In the genomic region with DNA sequence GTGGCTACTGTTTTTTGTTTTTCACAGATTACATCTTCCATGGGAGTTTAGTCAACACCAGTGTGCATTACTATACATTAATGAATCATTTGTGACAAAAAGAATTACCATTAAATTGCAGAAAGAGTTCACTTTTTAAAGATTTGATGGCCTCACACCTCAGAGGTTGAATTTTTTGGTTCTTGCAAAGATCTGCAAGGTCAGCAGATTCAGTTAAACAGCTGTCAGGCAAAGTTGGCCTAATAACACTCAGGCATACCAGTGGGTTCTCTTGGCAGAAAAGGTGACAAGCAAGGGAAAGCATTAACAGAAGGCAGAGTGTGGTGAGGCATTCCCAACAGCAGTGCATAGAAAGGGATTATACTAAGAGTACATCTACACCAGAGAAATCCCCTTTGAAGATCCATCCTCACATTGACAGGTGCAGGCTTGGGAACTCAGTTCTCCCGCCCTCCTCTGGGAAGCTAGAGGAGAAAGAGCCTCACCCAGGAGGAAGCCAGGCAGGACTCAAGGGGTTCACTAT, we compare ENCODE assay signal across 18 cellular contexts. TPM values are rescaled to one million over a fixed set of nuclear protein-coding genes. Genes with fewer than 3 reads are reported as not detected.
A peak's percentile ranks its signal among the peaks of the same experiment; 100 is the strongest.
DNase-seq lines count a peak whose midpoint lies in the region; ATAC-seq, FAIRE-seq and TF ChIP-seq lines count a peak whose summit lies in the region.
"Had no signal": no experiment of that assay in that cellular context is flagged by ENCODE, and none has a peak within 500 bp of the region (broad histone marks: within the 10 kb centered on the region; RNA-seq: fewer than 3 reads in every experiment).

No MANE protein-coding gene starts in this region.

- H3K36me3 ChIP-seq in IMR-90 (ENCODE audit: control insufficient read depth, insufficient read depth, low read length) (no peaks in the 10 kb centered on the region), H1 (ENCODE audit: control insufficient read depth in 2 of 4, insufficient read depth in 4 of 4, low read length in 3 of 4) (no peaks in the 10 kb centered on the region)
- H3K36me3 ChIP-seq: HAP-1 had no signal

- no peaks in the 10 kb centered on the region for H4K20me1 ChIP-seq in IMR-90 (ENCODE audit: insufficient read depth, low read length)
- H4K20me1 ChIP-seq in H1 (replicated peaks in 1 of 2; ENCODE audit: control insufficient read depth in 1 of 2, insufficient read depth in 2 of 2, low read length in 2 of 2) = no peaks in the 10 kb centered on the region

- no TSS peak for BruUV-seq in IMR-90 (replicated peaks; lab: Mats Ljungman, UMichigan)

- H2BK20ac ChIP-seq in IMR-90 (ENCODE audit: low read depth, low read length) (no peak overlapping the region), H1 (ENCODE audit: low read length) (no peak overlapping the region)

- H3K14ac ChIP-seq in IMR-90 (replicated peaks; ENCODE audit: low read depth, low read length) (0 out of 2 replicates have a peak overlapping the region, but pooled peaks have one; percentile 8), H1 (ENCODE audit: insufficient read length) (no peak overlapping the region)

- H4K91ac ChIP-seq in IMR-90 (ENCODE audit: insufficient read depth, low read depth, low read length) = no peak overlapping the region; the same call in 1 of the 2 replicates
- no peak overlapping the region for H4K91ac ChIP-seq in H1 (replicated peaks; ENCODE audit: insufficient read length, low read length)

- H3K27me3 ChIP-seq in IMR-90 (ENCODE audit: control insufficient read depth, insufficient read depth, low read length) (no peaks in the 10 kb centered on the region), H1 (replicated peaks in 1 of 4; ENCODE audit: control insufficient read depth in 3 of 4, extremely low read depth in 1 of 4, insufficient read depth in 3 of 4, low read length in 3 of 4) (no peaks in the 10 kb centered on the region)

- no peak overlapping the region for H3K4me2 ChIP-seq in A549
- no peak overlapping the region for H3K4me2 ChIP-seq in IMR-90 (ENCODE audit: low read depth, low read length)
- H3K4me2 ChIP-seq in H1 (ENCODE audit: insufficient read depth in 1 of 2, low read depth in 2 of 2, low read length in 2 of 2) = no peak overlapping the region

- no peak overlapping the region for H2AK5ac ChIP-seq in IMR-90 (ENCODE audit: low read depth, low read length)
- H2AK5ac ChIP-seq in H1 (ENCODE audit: low read depth, low read length) = no peak overlapping the region

- no peak overlapping the region for H3K56ac ChIP-seq in IMR-90 (ENCODE audit: extremely low read depth, insufficient read depth, low read length)
- no peak overlapping the region for H3K56ac ChIP-seq in H1 (replicated peaks; ENCODE audit: insufficient read length, low read depth, low read length)

- H3K27ac ChIP-seq in A549 (no peak overlapping the region), IMR-90 (ENCODE audit: insufficient read depth, low read length) (no peak overlapping the region), H1 (ENCODE audit: low read depth, low read length) (no peak overlapping the region)

- no peak overlapping the region for H2BK12ac ChIP-seq in H1 (ENCODE audit: low read depth, low read length)

- no peak for DNase-seq in A549 (ENCODE audit: low read depth in 1 of 2, low spot score in 1 of 2)
- no peak for DNase-seq in IMR-90
- peak; percentile 91 to 98 for DNase-seq in NCI-H524 (lab: John Stamatoyannopoulos, UW)
- DNase-seq in H1 (ENCODE audit: low read depth in 1 of 2, low spot score in 2 of 2) = no peak
- DNase-seq in SIG-M5 (lab: John Stamatoyannopoulos, UW) = no peak
- no peak for DNase-seq in foreskin melanocyte
- no peak for DNase-seq in KG1 (lab: John Stamatoyannopoulos, UW)
- DNase-seq: C1 segment of cervical spinal cord; Calu3; CD4-positive, alpha-beta T cell; DMS153; DND-41; GDM1; GOT3 had no signal

- no peak for TF ChIP-seq EP300 in A549 (IDR thresholded peaks at IDR 0.05)
- no peak for TF ChIP-seq EP300 in H1 (IDR thresholded peaks at IDR 0.05; ENCODE audit: borderline replicate concordance in 1 of 2, low read depth in 2 of 2, low read length in 2 of 2)

- H2BK120ac ChIP-seq in IMR-90 (ENCODE audit: low read depth, low read length) (peak overlapping the region; percentile 40; the same call in 1 of the 2 replicates), H1 (replicated peaks; ENCODE audit: low read depth, low read length) (no peak overlapping the region)

- TF ChIP-seq POLR2A in A549 (IDR thresholded peaks at IDR 0.05; ENCODE audit: low read length) (no peak), IMR-90 (IDR thresholded peaks at IDR 0.05; ENCODE audit: low read depth, low read length) (no peak), H1 (IDR thresholded peaks at IDR 0.05; ENCODE audit: control extremely low read depth in 1 of 2, low read depth in 2 of 2, low read length in 2 of 2) (no peak)

- ATAC-seq in A549 = no peak
- ATAC-seq in IMR-90 (ENCODE audit: low read depth) = no peak
- ATAC-seq in HG02981 (IDR thresholded peaks at IDR 0.05; ENCODE audit: unreplicated experiment) = no peak

- H2AFZ ChIP-seq in IMR-90 (replicated peaks; ENCODE audit: low read length, poor library complexity) = no peak overlapping the region
- H2AFZ ChIP-seq in H1 (ENCODE audit: low read length) = no peak overlapping the region

- TF ChIP-seq CTCF in A549 (IDR thresholded peaks at IDR 0.05) (no peak), IMR-90 (conservative IDR thresholded peaks at IDR 0.05; ENCODE audit: low read depth, low read length) (no peak), H1 (IDR thresholded peaks at IDR 0.05; ENCODE audit: control extremely low read depth in 1 of 3, insufficient read depth in 1 of 3, low read depth in 1 of 3, low read length in 3 of 3) (no peak)

- H2AK9ac ChIP-seq in IMR-90 (replicated peaks; ENCODE audit: low read depth, low read length, poor library complexity) = no peak overlapping the region

- H4K5ac ChIP-seq in IMR-90 (ENCODE audit: low read depth, low read length) = no peak overlapping the region
- no peak overlapping the region for H4K5ac ChIP-seq in H1 (ENCODE audit: insufficient read length, low read depth, low read length)

- no peak overlapping the region for H2BK15ac ChIP-seq in IMR-90 (ENCODE audit: low read depth, low read length)
- H2BK15ac ChIP-seq in H1 (ENCODE audit: low read length) = no peak overlapping the region

- in situ Hi-C loops in IMR-90 (cut with MboI; ENCODE audit: low sequenced_read_pairs) = no loop called here

- H3K23ac ChIP-seq in IMR-90 (ENCODE audit: low read depth, low read length) (no peak overlapping the region), H1 (ENCODE audit: insufficient read length) (no peak overlapping the region)

- H3K18ac ChIP-seq in IMR-90 (ENCODE audit: low read depth, low read length) (no peak overlapping the region), H1 (ENCODE audit: extremely low read depth, low read length) (no peak overlapping the region)

- peaks cover 6% of the 10 kb centered on the region; the same call in 1 of the 2 replicates for H3K9me1 ChIP-seq in IMR-90 (ENCODE audit: insufficient read depth, low read length)

- no peak for TF ChIP-seq RAD21 in A549 (conservative IDR thresholded peaks at IDR 0.05 in 1 of 2, IDR thresholded peaks at IDR 0.05 in 1 of 2)
- TF ChIP-seq RAD21 in IMR-90 (IDR thresholded peaks at IDR 0.05; ENCODE audit: low read length) = no peak
- TF ChIP-seq RAD21 in H1 (IDR thresholded peaks at IDR 0.05 in 1 of 2, conservative IDR thresholded peaks at IDR 0.05 in 1 of 2; ENCODE audit: low read depth in 2 of 2, low read length in 2 of 2) = no peak

- no peak for FAIRE-seq in A549 (lab: Jason Lieb, UNC)
- no peak for FAIRE-seq in H1 (lab: Jason Lieb, UNC)
- FAIRE-seq: GM12892 had no signal

- intact Hi-C loops in IMR-90 (cut with micrococcal nuclease) = no loop called here

- H2BK5ac ChIP-seq in IMR-90 (ENCODE audit: low read depth, low read length, poor library complexity, severe bottlenecking) = no peak overlapping the region
- no peak overlapping the region for H2BK5ac ChIP-seq in H1 (ENCODE audit: low read depth, low read length)

- H4K8ac ChIP-seq in IMR-90 (ENCODE audit: low read depth in 2 of 2, low read length in 2 of 2) (no peak overlapping the region), H1 (ENCODE audit: extremely low read depth, insufficient read depth, low read length) (no peak overlapping the region)

- H3K9me3 ChIP-seq in A549 (no peaks in the 10 kb centered on the region), IMR-90 (ENCODE audit: control insufficient read depth, insufficient read depth, low read length) (no peaks in the 10 kb centered on the region), H1 (ENCODE audit: insufficient read depth in 2 of 2, low read depth in 1 of 2, low read length in 1 of 2) (no peaks in the 10 kb centered on the region)
- H3K9me3 ChIP-seq: HAP-1 had no signal

- H3K9ac ChIP-seq in IMR-90 (ENCODE audit: low read depth, low read length) = no peak overlapping the region
- H3K9ac ChIP-seq in H1 (replicated peaks in 1 of 4; ENCODE audit: extremely low read depth in 1 of 4, low read depth in 3 of 4, low read length in 3 of 4) = no peak overlapping the region

- no peak overlapping the region; the same call in 1 of the 2 replicates for H3K4ac ChIP-seq in IMR-90 (ENCODE audit: low read depth, low read length)
- no peak overlapping the region for H3K4ac ChIP-seq in H1 (replicated peaks; ENCODE audit: insufficient read length, low read depth, low read length)

- dilution Hi-C loops in IMR-90 (cut with HindIII; ENCODE audit: low sequenced_read_pairs, unreplicated experiment) = no loop called here

- POLR2A ChIA-PET in A549 (lab: Yijun Ruan, JAX) = no interaction called here
- POLR2A ChIA-PET in IMR-90 (lab: Charles Lee; ENCODE audit: unreplicated experiment) = no interaction called here
- POLR2A ChIA-PET in H1 (lab: Charles Lee; ENCODE audit: partially characterized antibody) = no interaction called here

- H3K79me1 ChIP-seq in IMR-90 (ENCODE audit: low read depth in 1 of 2, low read length in 2 of 2) (0 out of 4 replicates have a peak, but pooled peaks cover 0 to 6% of the 10 kb centered on the region in 2 experiments), H1 (ENCODE audit: low read depth, low read length) (no peaks in the 10 kb centered on the region)

- CTCF ChIA-PET in A549 (lab: Yijun Ruan, JAX) (no interaction called here), IMR-90 (lab: Yijun Ruan, JAX) (no interaction called here), H1 (lab: Charles Lee; ENCODE audit: partially characterized antibody) (interaction anchor here (0.6 kb wide), 1 partner anchor 716 kb away, joined by 3 read pairs; no protein-coding TSS in a partner anchor)

- H3K4me1 ChIP-seq in A549 = peaks cover 4% of the 10 kb centered on the region; the same call in 1 of the 3 replicates
- H3K4me1 ChIP-seq in IMR-90 (ENCODE audit: control insufficient read depth, insufficient read depth, low read length) = no peaks in the 10 kb centered on the region; the same call in 1 of the 2 replicates
- H3K4me1 ChIP-seq in H1 (replicated peaks in 1 of 4; ENCODE audit: control insufficient read depth in 3 of 4, insufficient read depth in 4 of 4, low read length in 3 of 4) = no peaks in the 10 kb centered on the region
- H3K4me1 ChIP-seq: HAP-1 had no signal

- H3K4me3 ChIP-seq in A549 = no peak overlapping the region
- H3K4me3 ChIP-seq in IMR-90 (ENCODE audit: insufficient read depth, low read depth, low read length) = no peak overlapping the region
- no peak overlapping the region for H3K4me3 ChIP-seq in H1 (ENCODE audit: extremely low read depth in 1 of 4, insufficient read depth in 2 of 4, low read depth in 3 of 4, low read length in 4 of 4)
- H3K4me3 ChIP-seq: HAP-1 had no signal

- 60% methylated on average over 1 of the region's 1 CpG for WGBS in A549 (ENCODE audit: missing lambda C conversion rate)
- WGBS in IMR-90 (ENCODE audit: extremely low coverage in 2 of 2, insufficient read length in 1 of 2), 2 experiments = no CpG with 5 or more reads among the region's 1 CpG
- WGBS in H1 (ENCODE audit: extremely low coverage in 1 of 2, insufficient coverage in 1 of 2, insufficient read length in 1 of 2, insufficient replicate concordance in 2 of 2, low coverage in 1 of 2, low lambda C conversion rate in 2 of 2, missing lambda C conversion rate in 1 of 2), 2 experiments = 90% methylated on average over 1 of the region's 1 CpG; no CpG with 5 or more reads in 1 of the 2 experiments

- no peaks in the 10 kb centered on the region for H3K23me2 ChIP-seq in H1 (ENCODE audit: low read depth, low read length)

- no peaks in the 10 kb centered on the region for H3K79me2 ChIP-seq in H1 (ENCODE audit: control insufficient read depth in 1 of 2, insufficient read depth in 2 of 2, low read length in 2 of 2)

RNA-seq across cellular contexts. Expression of a gene that starts 24.3 kb away (rescaled TPM):
- polyA plus RNA-seq in A549 (2011; rRNA removed) (0.35 and 0.85 TPM in 2 replicates), A549 (2017; fragmentation: RNase III; extraction: RNeasy Plus Mini Kit Qiagen cat#74134 plus additional on column Dnase treatment) (0.14 to 0.55 TPM (median 0.38 TPM) in 3 replicates), IMR-90 (2012; rRNA removed) (117 and 135 TPM in 2 replicates), H1 (2011; rRNA removed) (1.0 and 1.7 TPM in 2 replicates)
- polyA plus RNA-seq in A549 (2012; cell fraction: cytosol; rRNA removed) = 0.19 and 0.21 TPM in 2 replicates
- polyA plus RNA-seq in A549 (2012; cell fraction: nucleus; rRNA removed) = 0.23 and 0.38 TPM in 2 replicates
- 0.15 and 0.74 TPM in 2 replicates for polyA minus RNA-seq in A549 (2011; rRNA and poly(A)+ RNA removed)
- total RNA-seq in IMR-90 (2012; rRNA removed) = 96.7 and 97.9 TPM in 2 replicates
- 92.2 and 182 TPM in 2 replicates for polyA plus RNA-seq in IMR-90 (2012; cell fraction: cytosol; rRNA removed)
- polyA plus RNA-seq in IMR-90 (2012; cell fraction: nucleus; rRNA removed; ENCODE audit: low replicate concordance) = 66.5 and 87.9 TPM in 2 replicates
- total RNA-seq in H1 (2021; fragmentation: NEBNext Ultra II Directional; extraction: Animal tissue kit (Norgen Biotek cat#: 25700)) = 1.2 and 1.4 TPM in 2 replicates
- polyA plus RNA-seq in H1 (2011; cell fraction: cytosol; rRNA removed) = 1.5 TPM
- polyA plus RNA-seq in H1 (2011; cell fraction: nucleus; rRNA removed) = 1.3 TPM
- 2.2 to 3.4 TPM (median 2.7 TPM) in 4 replicates for polyA plus RNA-seq in H1 (2012, experiment 1 of 2)
- polyA plus RNA-seq in H1 (2012, experiment 2 of 2) = 0.47 TPM
- polyA plus RNA-seq in H1 (2013, experiment 1 of 2) = 1.4 TPM
- polyA plus RNA-seq in H1 (2013, experiment 2 of 2) = 1.4 TPM
- 0.57 and 2.3 TPM in 2 replicates for polyA minus RNA-seq in H1 (2011; rRNA and poly(A)+ RNA removed)
- 0.73 TPM for polyA minus RNA-seq in H1 (2011; cell fraction: cytosol; rRNA and poly(A)+ RNA removed)
- polyA minus RNA-seq in H1 (2011; cell fraction: nucleus; rRNA and poly(A)+ RNA removed) = 2.2 TPM
- polyA plus RNA-seq: IgD-negative memory B cell had no signal

Comparison
In these comparisons a context has a peak if more than half of its experiments do, and no peak if none do; other contexts are left out.
1. DNase-seq: peak in NCI-H524 (2 of 2); none in A549 (0 of 2), IMR-90 (single experiment), H1 (0 of 2), SIG-M5 (single experiment), foreskin melanocyte (single experiment) and KG1 (single experiment).
2. RNA of a gene that starts 24.3 kb away (polyA plus RNA-seq): 66.5 to 182 TPM in IMR-90; 0.47 to 3.4 TPM in H1 and 0.14 to 0.85 TPM in A549; every median in the first group is over 10 times any median in the second.